ENCODE assay signal across 1 cellular context in the genomic region with DNA sequence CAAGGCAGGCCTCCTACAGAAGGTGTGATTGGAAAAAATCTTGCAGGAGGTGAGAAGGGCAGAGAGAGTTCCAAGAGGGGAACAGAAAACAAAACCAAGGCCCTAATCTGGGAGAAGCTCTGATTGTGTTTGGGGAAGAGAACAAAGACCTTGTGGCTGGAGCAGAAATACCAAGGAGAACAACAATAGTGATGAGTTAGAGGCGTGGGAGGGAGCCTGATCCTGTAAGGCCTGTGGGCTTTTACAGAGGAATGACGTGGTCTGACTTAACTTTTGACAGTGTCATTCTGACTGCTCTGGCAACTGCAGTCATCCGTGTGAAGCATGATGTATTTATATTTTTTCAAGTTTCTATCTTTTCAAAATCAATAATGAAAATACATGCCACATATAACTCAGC.
TF ChIP-seq lines count a peak whose summit lies in the region.

No MANE protein-coding gene starts in this region.

TF ChIP-seq in GM12878, 131 proteins besides CTCF, POLR2A, EP300 and RAD21 (continued from another document):
- TF ChIP-seq, protein P1, sequence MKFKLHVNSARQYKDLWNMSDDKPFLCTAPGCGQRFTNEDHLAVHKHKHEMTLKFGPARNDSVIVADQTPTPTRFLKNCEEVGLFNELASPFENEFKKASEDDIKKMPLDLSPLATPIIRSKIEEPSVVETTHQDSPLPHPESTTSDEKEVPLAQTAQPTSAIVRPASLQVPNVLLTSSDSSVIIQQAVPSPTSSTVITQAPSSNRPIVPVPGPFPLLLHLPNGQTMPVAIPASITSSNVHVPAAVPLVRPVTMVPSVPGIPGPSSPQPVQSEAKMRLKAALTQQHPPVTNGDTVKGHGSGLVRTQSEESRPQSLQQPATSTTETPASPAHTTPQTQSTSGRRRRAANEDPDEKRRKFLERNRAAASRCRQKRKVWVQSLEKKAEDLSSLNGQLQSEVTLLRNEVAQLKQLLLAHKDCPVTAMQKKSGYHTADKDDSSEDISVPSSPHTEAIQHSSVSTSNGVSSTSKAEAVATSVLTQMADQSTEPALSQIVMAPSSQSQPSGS (IDR thresholded peaks at IDR 0.05; ENCODE audit: low read length), result peak; percentile 4; the same call in 1 of the 2 replicates
- TF ChIP-seq CREB1 (IDR thresholded peaks at IDR 0.05; ENCODE audit: low read depth) (peak; percentile 90), KDM1A (IDR thresholded peaks at IDR 0.05; ENCODE audit: borderline replicate concordance) (no peak), SPI1 (IDR thresholded peaks at IDR 0.05; ENCODE audit: borderline replicate concordance, insufficient read depth, low read depth, low read length) (no peak), POLR2AphosphoS2 (IDR thresholded peaks at IDR 0.05; ENCODE audit: low read depth, low read length) (no peak), CREM (IDR thresholded peaks at IDR 0.05; ENCODE audit: low read depth) (peak; percentile 72), SMAD5 (IDR thresholded peaks at IDR 0.05; ENCODE audit: low read depth) (no peak), RUNX3 (IDR thresholded peaks at IDR 0.05; ENCODE audit: low read length) (peak; percentile 67)
